ENCODE assay signal across 27 cellular contexts in the genomic region with DNA sequence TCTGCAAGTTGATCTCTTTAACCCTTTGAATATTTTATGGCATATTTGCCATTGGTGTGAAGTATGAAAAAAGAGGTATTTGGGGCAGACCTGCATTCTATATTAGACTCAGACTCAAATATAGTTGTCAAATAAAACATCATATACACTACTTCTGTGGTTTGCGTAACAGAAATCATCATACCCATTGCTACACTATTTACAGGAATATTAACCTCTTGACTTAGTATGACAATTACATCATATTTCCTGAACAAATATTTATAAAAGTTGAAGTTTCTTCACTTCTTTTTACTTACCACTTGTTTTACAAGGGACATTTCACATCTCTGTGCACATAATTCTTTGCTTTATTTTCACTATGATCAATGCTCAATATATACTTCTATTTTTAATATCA.
"Had no signal": no experiment of that assay in that cellular context is flagged by ENCODE, and none has a peak within 500 bp of the region (broad histone marks: within the 10 kb centered on the region; RNA-seq: fewer than 3 reads in every experiment).

No MANE protein-coding gene starts in this region.

- H3K27me3 ChIP-seq: ascending aorta, breast epithelium, dorsolateral prefrontal cortex, foreskin keratinocyte, gastrocnemius medialis, heart left ventricle had no signal

- ATAC-seq: activated CD4-positive, alpha-beta T cell treated with anti-CD3 and anti-CD28 coated beads for 36 hours; activated CD8-positive, alpha-beta memory T cell treated with anti-CD3 and anti-CD28 coated beads, Interleukin-2, amount 10 ng/mL, durations not matched to agents 7 days and 5 days; activated CD8-positive, alpha-beta T cell treated with anti-CD3 and anti-CD28 coated beads, Interleukin-2, amount 10 ng/mL, durations not matched to agents 7 days and 5 days; activated naive CD4-positive, alpha-beta T cell treated with anti-CD3 and anti-CD28 coated beads, Interleukin-2, amount 50 U/mL, for 72 hours; esophagus mucosa; foreskin keratinocyte; gastrocnemius medialis; heart left ventricle had no signal

- DNase-seq: activated CD4-positive, alpha-beta memory T cell treated with anti-CD3 and anti-CD28 coated beads for 36 hours; activated CD4-positive, alpha-beta T cell treated with anti-CD3 and anti-CD28 coated beads for 36 hours; activated CD4-positive, alpha-beta T cell treated with anti-CD3 and anti-CD28 coated beads, Interleukin-2, amount 10 ng/mL, durations not matched to agents 24 days and 14 days; activated CD4-positive, CD25-positive, alpha-beta regulatory T cell; activated CD4-positive, CD25-positive, alpha-beta regulatory T cell treated with anti-CD3 and anti-CD28 coated beads, Interleukin-2, amount 50 U/mL, for 72 hours; activated CD8-positive, alpha-beta memory T cell treated with anti-CD3 and anti-CD28 coated beads, Interleukin-2, amount 10 ng/mL, durations not matched to agents 7 days and 5 days; activated CD8-positive, alpha-beta memory T cell treated with anti-CD3 and anti-CD28 coated beads, Interleukin-2, amount 50 U/mL, for 4 hours; activated CD8-positive, alpha-beta T cell treated with anti-CD3 and anti-CD28 coated beads, Interleukin-2, amount 10 ng/mL, durations not matched to agents 7 days and 5 days; activated gamma-delta T cell; activated naive CD4-positive, alpha-beta T cell; activated naive CD4-positive, alpha-beta T cell treated with anti-CD3 and anti-CD28 coated beads, Interleukin-2, amount 10 ng/mL, durations not matched to agents 7 days and 5 days; activated naive CD8-positive, alpha-beta T cell treated with anti-CD3 and anti-CD28 coated beads, Interleukin-2, amount 10 ng/mL, durations not matched to agents 7 days and 5 days; activated T-cell treated with anti-CD3 and anti-CD28 coated beads, Interleukin-2, amount 50 U/mL, for 1 hour; activated T-cell treated with anti-CD3 and anti-CD28 coated beads, Interleukin-2, amount 50 U/mL, for 48 hours; dorsolateral prefrontal cortex; effector memory CD4-positive, alpha-beta T cell; endodermal cell; foreskin keratinocyte; gastrocnemius medialis; glutamatergic neuron; heart left ventricle; T-helper 2 cell had no signal

- H3K4me1 ChIP-seq: ascending aorta, breast epithelium, gastrocnemius medialis had no signal

- H3K36me3 ChIP-seq: ascending aorta, breast epithelium, gastrocnemius medialis, heart left ventricle had no signal

- H3K27ac ChIP-seq: ascending aorta, breast epithelium, coronary artery, dorsolateral prefrontal cortex, foreskin keratinocyte, gastrocnemius medialis, heart left ventricle had no signal

- H3K4me3 ChIP-seq: ascending aorta, breast epithelium, coronary artery, dorsolateral prefrontal cortex, gastrocnemius medialis, heart left ventricle had no signal

- H3K9me3 ChIP-seq: ascending aorta, breast epithelium, gastrocnemius medialis had no signal
